Comparison of ENCODE assay signal across 19 cellular contexts in the genomic region with DNA sequence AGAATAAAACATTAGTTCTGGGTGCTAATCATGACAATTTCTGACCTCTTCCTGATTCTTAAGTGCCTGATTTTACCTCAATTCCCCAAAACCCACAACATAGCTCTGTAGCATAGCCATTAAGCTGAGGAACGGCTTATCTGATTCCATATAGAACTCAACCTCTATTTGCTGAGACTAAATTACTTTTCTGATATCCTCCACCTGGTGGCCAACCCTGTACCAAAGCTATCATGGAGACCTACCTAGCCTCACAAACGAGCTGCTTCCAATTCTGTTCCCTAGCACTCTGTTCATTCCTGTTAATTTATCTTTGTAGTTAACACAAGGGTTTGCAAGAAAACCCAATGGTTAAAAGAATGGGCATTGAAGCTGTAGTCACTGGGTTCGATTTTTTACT.
A peak's percentile ranks its signal among the peaks of the same experiment; 100 is the strongest.
DNase-seq lines count a peak whose midpoint lies in the region; ATAC-seq and TF ChIP-seq lines count a peak whose summit lies in the region.
"Had no signal": no experiment of that assay in that cellular context is flagged by ENCODE, and none has a peak within 500 bp of the region (broad histone marks: within the 10 kb centered on the region; RNA-seq: fewer than 3 reads in every experiment).

No MANE protein-coding gene starts in this region.

- no peak overlapping the region for H3K4me3 Mint-ChIP-seq in WTC11
- H3K4me3 Mint-ChIP-seq in activated naive CD4-positive, alpha-beta T cell treated with anti-CD3 and anti-CD28 coated beads for 36 hours, result no peak overlapping the region
- H3K4me3 Mint-ChIP-seq: CD14-positive monocyte, IgD-negative memory B cell had no signal

- H3K4me1 Mint-ChIP-seq in WTC11, result no peaks in the 10 kb centered on the region
- H3K4me1 Mint-ChIP-seq in activated naive CD4-positive, alpha-beta T cell treated with anti-CD3 and anti-CD28 coated beads for 36 hours (ENCODE audit: low read depth), result no peaks in the 10 kb centered on the region
- H3K4me1 Mint-ChIP-seq: CD14-positive monocyte, IgD-negative memory B cell had no signal

- no peak overlapping the region for H3K27ac ChIP-seq in brain microvascular endothelial cell

- ATAC-seq in WTC11, result peak; percentile 65
- no peak for ATAC-seq in GM19452 (IDR thresholded peaks at IDR 0.05; ENCODE audit: unreplicated experiment)

- TF ChIP-seq CTCF in BE2C (IDR thresholded peaks at IDR 0.05; ENCODE audit: low read depth, low read length), result peak; percentile 12; the same call in 1 of the 2 replicates
- TF ChIP-seq CTCF in GM12873 (IDR thresholded peaks at IDR 0.05; ENCODE audit: insufficient read depth, low read depth, low read length, missing control alignments), result peak; percentile 6
- no peak for TF ChIP-seq CTCF in WTC11 (IDR thresholded peaks at IDR 0.05)
- TF ChIP-seq CTCF in brain microvascular endothelial cell (IDR thresholded peaks at IDR 0.05; ENCODE audit: low read depth, low read length, missing control alignments), result no peak

- H3K4me3 ChIP-seq in BE2C (ENCODE audit: low read depth, low read length) (no peak overlapping the region), brain microvascular endothelial cell (ENCODE audit: low read depth, low read length) (no peak overlapping the region)

- CTCF ChIA-PET in WTC11 (lab: Charles Lee), result interaction anchor here (0.6 to 1.1 kb wide), 4 partner anchors 9 to 404 kb away, joined by 3 to 9 read pairs (median 4); no protein-coding TSS in a partner anchor
- CTCF ChIA-PET in activated naive CD4-positive, alpha-beta T cell treated with anti-CD3 and anti-CD28 coated beads for 36 hours (lab: Charles Lee), result no interaction called here

- no peaks in the 10 kb centered on the region for H3K9me3 ChIP-seq in BE2C
- H3K9me3 ChIP-seq: SK-N-SH had no signal

- no peaks in the 10 kb centered on the region for H3K4me1 ChIP-seq in BE2C

- POLR2A ChIA-PET in WTC11 (lab: Charles Lee), result no interaction called here

- H3K27ac Mint-ChIP-seq in WTC11, result no peak overlapping the region
- H3K27ac Mint-ChIP-seq in activated naive CD4-positive, alpha-beta T cell treated with anti-CD3 and anti-CD28 coated beads for 36 hours, result no peak overlapping the region
- H3K27ac Mint-ChIP-seq: CD14-positive monocyte, IgD-negative memory B cell had no signal

- no peaks in the 10 kb centered on the region; the same call in 1 of the 2 replicates for H3K27me3 ChIP-seq in BE2C
- no peaks in the 10 kb centered on the region for H3K27me3 ChIP-seq in brain microvascular endothelial cell (replicated peaks)

- peaks cover 29% of the 10 kb centered on the region for H3K36me3 Mint-ChIP-seq in WTC11
- H3K36me3 Mint-ChIP-seq in activated naive CD4-positive, alpha-beta T cell treated with anti-CD3 and anti-CD28 coated beads for 36 hours (ENCODE audit: low read depth), result no peaks in the 10 kb centered on the region
- H3K36me3 Mint-ChIP-seq: CD14-positive monocyte, IgD-negative memory B cell had no signal

- no peaks in the 10 kb centered on the region for H3K27me3 Mint-ChIP-seq in WTC11 (ENCODE audit: low read depth)
- no peaks in the 10 kb centered on the region for H3K27me3 Mint-ChIP-seq in activated naive CD4-positive, alpha-beta T cell treated with anti-CD3 and anti-CD28 coated beads for 36 hours (ENCODE audit: low read depth)
- H3K27me3 Mint-ChIP-seq: IgD-negative memory B cell had no signal

- DNase-seq in BE2C, result no peak
- DNase-seq in HuH-7 (ENCODE audit: low spot score), result peak; percentile 5
- no peak for DNase-seq in WTC11 (ENCODE audit: low spot score)
- no peak for DNase-seq in brain microvascular endothelial cell
- DNase-seq in GM19240 (ENCODE audit: insufficient read length, low spot score), result no peak
- DNase-seq in activated naive CD4-positive, alpha-beta T cell treated with anti-CD3 and anti-CD28 coated beads for 36 hours, result no peak
- DNase-seq: AML-193, EL, Kasumi-1, NCI-H1694, NCI-H2081, NCI-H2171 treated with DMSO at 0.1 percent for 48 hours, NCI-H526, SIG-M5, SK-N-SH had no signal

- in situ Hi-C loops in brain microvascular endothelial cell (cut with HindIII; ENCODE audit: low pct_ligation_motif_present, low sequenced_read_pairs), result no loop called here

- peaks cover 34% of the 10 kb centered on the region for H3K9me3 Mint-ChIP-seq in WTC11
- H3K9me3 Mint-ChIP-seq in activated naive CD4-positive, alpha-beta T cell treated with anti-CD3 and anti-CD28 coated beads for 36 hours, result peaks cover 4% of the 10 kb centered on the region

- intact Hi-C loops in activated naive CD4-positive, alpha-beta T cell treated with anti-CD3 and anti-CD28 coated beads for 36 hours (cut with micrococcal nuclease), result no loop called here

- H3K36me3 ChIP-seq in BE2C (no peaks in the 10 kb centered on the region), brain microvascular endothelial cell (replicated peaks) (no peaks in the 10 kb centered on the region)

TF ChIP-seq in WTC11, 78 proteins besides CTCF, POLR2A, EP300 and RAD21 (continues in another document):
- TF ChIP-seq PRDM15 (CRISPR knock-in tag; IDR thresholded peaks at IDR 0.05) (no peak), OVOL2 (CRISPR knock-in tag; IDR thresholded peaks at IDR 0.05; ENCODE audit: borderline replicate concordance) (no peak), NFATC4 (CRISPR knock-in tag; IDR thresholded peaks at IDR 0.05) (no peak), TCF7 (CRISPR knock-in tag; IDR thresholded peaks at IDR 0.05; ENCODE audit: low read depth) (no peak), CDX4 (CRISPR knock-in tag; IDR thresholded peaks at IDR 0.05; ENCODE audit: borderline replicate concordance) (no peak), ZNF263 (CRISPR knock-in tag; IDR thresholded peaks at IDR 0.05; ENCODE audit: low read depth) (no peak), GABPB1 (CRISPR knock-in tag; IDR thresholded peaks at IDR 0.05) (no peak)
- TF ChIP-seq, protein P1, sequence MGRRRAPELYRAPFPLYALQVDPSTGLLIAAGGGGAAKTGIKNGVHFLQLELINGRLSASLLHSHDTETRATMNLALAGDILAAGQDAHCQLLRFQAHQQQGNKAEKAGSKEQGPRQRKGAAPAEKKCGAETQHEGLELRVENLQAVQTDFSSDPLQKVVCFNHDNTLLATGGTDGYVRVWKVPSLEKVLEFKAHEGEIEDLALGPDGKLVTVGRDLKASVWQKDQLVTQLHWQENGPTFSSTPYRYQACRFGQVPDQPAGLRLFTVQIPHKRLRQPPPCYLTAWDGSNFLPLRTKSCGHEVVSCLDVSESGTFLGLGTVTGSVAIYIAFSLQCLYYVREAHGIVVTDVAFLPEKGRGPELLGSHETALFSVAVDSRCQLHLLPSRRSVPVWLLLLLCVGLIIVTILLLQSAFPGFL (CRISPR knock-in tag; IDR thresholded peaks at IDR 0.05; ENCODE audit: borderline replicate concordance), result no peak
- TF ChIP-seq, protein P2, sequence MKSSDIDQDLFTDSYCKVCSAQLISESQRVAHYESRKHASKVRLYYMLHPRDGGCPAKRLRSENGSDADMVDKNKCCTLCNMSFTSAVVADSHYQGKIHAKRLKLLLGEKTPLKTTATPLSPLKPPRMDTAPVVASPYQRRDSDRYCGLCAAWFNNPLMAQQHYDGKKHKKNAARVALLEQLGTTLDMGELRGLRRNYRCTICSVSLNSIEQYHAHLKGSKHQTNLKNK (CRISPR knock-in tag; IDR thresholded peaks at IDR 0.05), result no peak
- TF ChIP-seq, protein P3, sequence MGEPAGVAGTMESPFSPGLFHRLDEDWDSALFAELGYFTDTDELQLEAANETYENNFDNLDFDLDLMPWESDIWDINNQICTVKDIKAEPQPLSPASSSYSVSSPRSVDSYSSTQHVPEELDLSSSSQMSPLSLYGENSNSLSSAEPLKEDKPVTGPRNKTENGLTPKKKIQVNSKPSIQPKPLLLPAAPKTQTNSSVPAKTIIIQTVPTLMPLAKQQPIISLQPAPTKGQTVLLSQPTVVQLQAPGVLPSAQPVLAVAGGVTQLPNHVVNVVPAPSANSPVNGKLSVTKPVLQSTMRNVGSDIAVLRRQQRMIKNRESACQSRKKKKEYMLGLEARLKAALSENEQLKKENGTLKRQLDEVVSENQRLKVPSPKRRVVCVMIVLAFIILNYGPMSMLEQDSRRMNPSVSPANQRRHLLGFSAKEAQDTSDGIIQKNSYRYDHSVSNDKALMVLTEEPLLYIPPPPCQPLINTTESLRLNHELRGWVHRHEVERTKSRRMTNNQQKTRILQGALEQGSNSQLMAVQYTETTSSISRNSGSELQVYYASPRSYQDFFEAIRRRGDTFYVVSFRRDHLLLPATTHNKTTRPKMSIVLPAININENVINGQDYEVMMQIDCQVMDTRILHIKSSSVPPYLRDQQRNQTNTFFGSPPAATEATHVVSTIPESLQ (CRISPR knock-in tag; IDR thresholded peaks at IDR 0.05), result no peak

Comparison
In these comparisons a context has a peak if more than half of its experiments do, and no peak if none do; other contexts are left out.
1. CTCF ChIP-seq: peak in BE2C (single experiment) and GM12873 (single experiment); none in WTC11 (single experiment) and brain microvascular endothelial cell (single experiment).